Comparison of ENCODE assay signal across 10 cellular contexts in genomic region chr6:91082311-91082803, GRCh38.
A peak's percentile ranks its signal among the peaks of the same experiment; 100 is the strongest.
DNase-seq lines count a peak whose midpoint lies in the region; ATAC-seq and TF ChIP-seq lines count a peak whose summit lies in the region.
"Had no signal": no experiment of that assay in that cellular context is flagged by ENCODE, and none has a peak within 500 bp of the region (broad histone marks: within the 10 kb centered on the region; RNA-seq: fewer than 3 reads in every experiment).

No MANE protein-coding gene starts in this region.

- peak; percentile 35 for ATAC-seq in left ventricle myocardium superior
- no peak for ATAC-seq in mucosa of descending colon

- no peaks in the 10 kb centered on the region for H3K9me3 ChIP-seq in left ventricle myocardium inferior (replicated peaks)
- H3K9me3 ChIP-seq in mesenchymal stem cell (ENCODE audit: control insufficient read depth, low read length), result no peaks in the 10 kb centered on the region
- H3K9me3 ChIP-seq in mucosa of descending colon, result no peaks in the 10 kb centered on the region

- H3K23ac ChIP-seq in mesenchymal stem cell (ENCODE audit: low read length in 2 of 2), result no peak overlapping the region

- H3K27me3 ChIP-seq in left ventricle myocardium inferior (ENCODE audit: low read depth) (no peaks in the 10 kb centered on the region), mesenchymal stem cell (ENCODE audit: control insufficient read depth in 1 of 2, insufficient read depth in 1 of 2, low read length in 2 of 2) (peaks cover 0 to 6% of the 10 kb centered on the region in 2 experiments)

- WGBS in mesenchymal stem cell, result 66% methylated on average over 2 of the region's 3 CpGs

- H3K36me3 ChIP-seq in left ventricle myocardium inferior (no peaks in the 10 kb centered on the region), mesenchymal stem cell (ENCODE audit: control insufficient read depth in 1 of 2, insufficient read depth in 2 of 2, low read depth in 1 of 2, low read length in 2 of 2) (no peaks in the 10 kb centered on the region), mucosa of descending colon (ENCODE audit: low read depth) (no peaks in the 10 kb centered on the region)

- H3K79me1 ChIP-seq in mesenchymal stem cell (replicated peaks; ENCODE audit: low read length, poor library complexity, severe bottlenecking), result no peaks in the 10 kb centered on the region

- TF ChIP-seq CTCF in left ventricle myocardium inferior (IDR thresholded peaks at IDR 0.05; ENCODE audit: borderline replicate concordance) (no peak), mucosa of descending colon (IDR thresholded peaks at IDR 0.05) (no peak)

- no peak overlapping the region for H2BK12ac ChIP-seq in mesenchymal stem cell (ENCODE audit: low read length in 2 of 2)

- no peak overlapping the region for H3K4me2 ChIP-seq in mesenchymal stem cell (ENCODE audit: low read length, poor library complexity, severe bottlenecking)

- intact Hi-C loops in left ventricle myocardium superior (cut with micrococcal nuclease) (no loop called here), left ventricle myocardium inferior (cut with micrococcal nuclease) (no loop called here), mucosa of descending colon (cut with DNase I, micrococcal nuclease) (no loop called here)

- H3K4me1 ChIP-seq in left ventricle myocardium inferior, result no peaks in the 10 kb centered on the region
- H3K4me1 ChIP-seq in mesenchymal stem cell (ENCODE audit: control insufficient read depth, insufficient read depth, low read depth, low read length), result peaks cover 5% of the 10 kb centered on the region
- no peaks in the 10 kb centered on the region for H3K4me1 ChIP-seq in mucosa of descending colon (ENCODE audit: low read depth)

- no peak overlapping the region for H4K8ac ChIP-seq in mesenchymal stem cell (ENCODE audit: low read length)

- no peak overlapping the region for H2AK5ac ChIP-seq in mesenchymal stem cell (ENCODE audit: low read length, severe bottlenecking)

- H2BK120ac ChIP-seq in mesenchymal stem cell (ENCODE audit: low read depth, low read length), result no peak overlapping the region

- no peak overlapping the region for H3K14ac ChIP-seq in mesenchymal stem cell (ENCODE audit: low read length in 2 of 2)

- H3K4me3 ChIP-seq in left ventricle myocardium inferior (no peak overlapping the region), mesenchymal stem cell (ENCODE audit: insufficient read depth in 1 of 2, low read depth in 1 of 2, low read length in 2 of 2) (peak overlapping the region in 1 of 2 experiments; percentile 53), mucosa of descending colon (no peak overlapping the region)

- no peak overlapping the region for H4K91ac ChIP-seq in mesenchymal stem cell (ENCODE audit: low read length)

- in situ Hi-C loops in ACHN (cut with HindIII; ENCODE audit: low pct_ligation_motif_present, low pct_unique_long_range_greater_than_20kb, low sequenced_read_pairs), result no loop called here

- H2AFZ ChIP-seq in mesenchymal stem cell (ENCODE audit: low read depth, low read length), result no peak overlapping the region

- DNase-seq in left ventricle myocardium superior (no peak), left ventricle myocardium inferior (no peak), brain pericyte (ENCODE audit: low read depth, low spot score) (peak; percentile 40), mesenchymal stem cell (peak; percentile 50), NCI-H510A (lab: John Stamatoyannopoulos, UW) (no peak), mucosa of descending colon (no peak), ACHN (no peak), GDM1 (lab: John Stamatoyannopoulos, UW) (no peak)
- DNase-seq: activated CD4-positive, alpha-beta T cell treated with anti-CD3 and anti-CD28 coated beads, Interleukin-2, amount 10 ng/mL, durations not matched to agents 24 days and 14 days; left cardiac atrium had no signal

- H3K4ac ChIP-seq in mesenchymal stem cell (ENCODE audit: low read depth in 1 of 2, low read length in 2 of 2), result no peak overlapping the region

- H3K27ac ChIP-seq in left ventricle myocardium inferior (replicated peaks) (no peak overlapping the region), mesenchymal stem cell (ENCODE audit: low read length, poor library complexity, severe bottlenecking) (peak overlapping the region; percentile 74)

- no peak overlapping the region for H3K9ac ChIP-seq in mesenchymal stem cell (ENCODE audit: low read length)

- H2BK15ac ChIP-seq in mesenchymal stem cell (ENCODE audit: low read depth, poor library complexity, severe bottlenecking), result no peak overlapping the region

- no peak overlapping the region for H2BK5ac ChIP-seq in mesenchymal stem cell (ENCODE audit: low read depth, low read length, poor library complexity, severe bottlenecking)

- peak overlapping the region in 1 of 2 experiments; percentile 58 for H3K18ac ChIP-seq in mesenchymal stem cell (ENCODE audit: low read depth in 1 of 2, low read length in 2 of 2)

Comparison
In these comparisons a context has a peak if more than half of its experiments do, and no peak if none do; other contexts are left out.
1. DNase-seq: peak in brain pericyte (single experiment) and mesenchymal stem cell (single experiment); none in left ventricle myocardium superior (single experiment), left ventricle myocardium inferior (single experiment), NCI-H510A (single experiment), mucosa of descending colon (0 of 3), ACHN (single experiment) and GDM1 (single experiment).